In the genomic region with DNA sequence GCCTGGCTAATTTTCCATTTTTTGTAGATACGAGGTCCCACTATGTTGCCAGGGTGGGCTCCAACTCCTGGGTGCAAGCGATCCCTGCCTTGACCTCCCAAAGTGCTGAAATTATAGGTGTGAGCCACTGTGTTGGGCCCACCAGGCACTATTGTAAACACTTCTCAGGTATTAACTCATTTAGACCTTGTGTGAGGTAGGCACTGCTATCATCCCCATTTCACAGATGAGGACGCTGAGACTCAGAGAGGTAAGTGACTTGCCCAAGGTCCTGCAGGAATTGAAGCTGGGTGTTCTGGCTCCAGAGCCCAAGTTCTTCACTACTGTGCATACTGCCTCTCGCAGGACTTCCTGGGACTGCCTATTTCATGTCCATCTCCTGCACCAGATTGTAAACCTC, we compare ENCODE assay signal across 15 cellular contexts.
"Had no signal": no experiment of that assay in that cellular context is flagged by ENCODE, and none has a peak within 500 bp of the region (broad histone marks: within the 10 kb centered on the region; RNA-seq: fewer than 3 reads in every experiment).

No MANE protein-coding gene starts in this region.

- H3K27ac ChIP-seq: epithelial cell of prostate had no signal

- H3K27me3 ChIP-seq: body of pancreas, tibial artery had no signal

- H3K36me3 ChIP-seq: tibial artery had no signal

- DNase-seq: activated CD4-positive, alpha-beta memory T cell treated with anti-CD3 and anti-CD28 coated beads, Interleukin-2, amount 10 ng/mL, durations not matched to agents 7 days and 5 days; activated CD4-positive, alpha-beta T cell treated with anti-CD3 and anti-CD28 coated beads, Interleukin-2, amount 10 ng/mL, durations not matched to agents 24 days and 14 days; activated gamma-delta T cell; activated naive CD4-positive, alpha-beta T cell treated with anti-CD3 and anti-CD28 coated beads, Interleukin-2, amount 50 U/mL, for 16 hours; activated naive CD8-positive, alpha-beta T cell treated with anti-CD3 and anti-CD28 coated beads, Interleukin-2, amount 50 U/mL, for 24 hours; activated T-cell treated with anti-CD3 and anti-CD28 coated beads, Interleukin-2, amount 50 U/mL, for 72 hours; midbrain; natural killer cell; stimulated activated CD4-positive, alpha-beta T cell treated with anti-CD3 and anti-CD28 coated beads, Interleukin-2, amount 100 ng/mL, for 24 hours; stimulated activated naive CD8-positive, alpha-beta T cell treated with anti-CD3 and anti-CD28 coated beads, Interleukin-15, amount 100 ng/mL, for 72 hours; tibial artery had no signal

- H3K4me3 ChIP-seq: body of pancreas, skin epidermis, tibial artery had no signal

- H3K9me3 ChIP-seq: body of pancreas, tibial artery had no signal

- ATAC-seq: activated CD4-positive, CD25-positive, alpha-beta regulatory T cell treated with anti-CD3 and anti-CD28 coated beads, Interleukin-2, amount 50 U/mL, for 24 hours; activated T-cell treated with anti-CD3 and anti-CD28 coated beads, Interleukin-2, amount 50 U/mL, for 72 hours; natural killer cell had no signal
